In the genomic region with DNA sequence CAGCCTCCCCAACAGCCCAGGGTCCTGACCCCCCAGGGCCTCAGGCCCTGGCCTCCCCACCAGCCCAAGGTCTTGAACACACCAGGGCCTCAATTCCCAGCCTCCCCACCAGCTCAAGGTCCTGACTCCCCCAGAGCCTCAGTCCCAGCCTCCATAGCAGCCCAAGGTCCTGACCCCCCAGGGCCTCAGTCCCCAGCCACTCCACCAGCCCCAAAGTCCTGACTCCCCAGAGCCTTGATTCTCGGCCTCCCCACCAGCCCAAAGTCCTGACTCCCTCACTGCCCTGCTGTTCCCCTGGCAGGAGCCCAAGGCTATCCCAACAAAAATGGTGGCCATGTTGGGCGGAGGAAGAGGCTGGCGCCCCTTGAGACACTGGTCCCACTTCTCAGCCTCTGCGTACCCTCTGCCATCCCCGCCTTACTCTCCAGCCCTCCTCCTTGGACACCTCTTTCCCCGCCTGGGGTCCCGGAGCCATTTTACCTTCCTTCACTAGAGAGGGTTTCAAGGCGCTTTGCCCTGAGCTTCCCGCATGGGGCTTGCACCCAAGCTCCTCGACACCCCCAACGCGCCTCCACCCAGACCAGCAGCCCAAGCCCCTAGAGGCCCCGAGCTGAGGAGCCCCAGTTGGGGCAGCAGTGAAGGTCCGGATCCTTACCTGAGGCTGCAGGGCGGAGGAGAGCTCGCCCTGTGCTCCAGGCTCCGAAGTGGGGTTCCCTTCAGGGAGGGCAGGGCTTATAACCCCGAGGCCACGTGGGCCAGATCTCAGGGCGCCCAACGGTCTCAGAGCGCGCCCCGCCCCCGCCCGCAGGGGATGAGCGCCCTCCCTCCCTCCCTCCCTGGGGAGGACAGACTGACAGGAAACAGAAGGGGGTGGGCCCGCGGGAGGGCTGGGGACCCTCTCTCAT, we compare ENCODE assay signal across 8 cellular contexts. TPM values are rescaled to one million over a fixed set of nuclear protein-coding genes. Genes with fewer than 3 reads are reported as not detected.
DNase-seq lines count a peak whose midpoint lies in the region; ATAC-seq and TF ChIP-seq lines count a peak whose summit lies in the region.

No MANE protein-coding gene starts in this region.

- peak overlapping the region; percentile 58 for H3K56ac ChIP-seq in mesendoderm (ENCODE audit: low read length)

- no peak overlapping the region for H3K4me2 ChIP-seq in mesendoderm (ENCODE audit: low read length)

- H3K4me3 ChIP-seq in mesendoderm (ENCODE audit: low read length): no peak overlapping the region

- ATAC-seq in GM21423 (IDR thresholded peaks at IDR 0.05; ENCODE audit: unreplicated experiment): peak; percentile 11
- ATAC-seq in GM18873 (IDR thresholded peaks at IDR 0.05; ENCODE audit: low FRiP score, unreplicated experiment): no peak

- H3K36me3 ChIP-seq in mesendoderm (ENCODE audit: control insufficient read depth, insufficient read depth, low read length): no peaks in the 10 kb centered on the region

- peak; percentile 97 for TF ChIP-seq POLR2A in Raji (IDR thresholded peaks at IDR 0.05; ENCODE audit: insufficient read depth, low read depth, low read length)

- no peak overlapping the region for H4K8ac ChIP-seq in mesendoderm (ENCODE audit: low read depth, low read length)

- peak overlapping the region; percentile 6 for H3K18ac ChIP-seq in mesendoderm (ENCODE audit: low read length)

- H2BK120ac ChIP-seq in mesendoderm (ENCODE audit: low read depth, low read length): no peak overlapping the region

- H3K79me2 ChIP-seq in mesendoderm (ENCODE audit: control insufficient read depth, insufficient read depth, low read length): no peaks in the 10 kb centered on the region

- DNase-seq in activated naive CD4-positive, alpha-beta T cell treated with Interleukin-2 at 50 U/mL for 16 hours: peak; percentile 91
- no peak for DNase-seq in mesendoderm
- peak; percentile 92 to 94 for DNase-seq in stimulated activated CD8-positive, alpha-beta memory T cell treated with anti-CD3 and anti-CD28 coated beads, Interleukin-7, amount 100 ng/mL, for 4 hours (ENCODE audit: low read depth in 2 of 2)
- no peak for DNase-seq in DMS53 (lab: John Stamatoyannopoulos, UW)
- no peak for DNase-seq in NCI-H1694 treated with DMSO at 0.1 percent for 48 hours (lab: John Stamatoyannopoulos, UW)

- no peak overlapping the region for H3K27ac ChIP-seq in mesendoderm (ENCODE audit: low read depth, low read length)

- peaks cover 6% of the 10 kb centered on the region for H3K4me1 ChIP-seq in mesendoderm (ENCODE audit: control insufficient read depth, low read depth, low read length)

- H2AK5ac ChIP-seq in mesendoderm (ENCODE audit: low read length): peak overlapping the region; percentile 59

- no peak overlapping the region for H3K23ac ChIP-seq in mesendoderm (ENCODE audit: low read length)

- no peaks in the 10 kb centered on the region for H3K79me1 ChIP-seq in mesendoderm (ENCODE audit: low read length)

- H3K4ac ChIP-seq in mesendoderm (ENCODE audit: low read depth, low read length): peak overlapping the region; percentile 25

- H3K27me3 ChIP-seq in mesendoderm (ENCODE audit: insufficient read depth, low read length, poor library complexity): no peaks in the 10 kb centered on the region

- no CpG with 5 or more reads among the region's 29 CpGs for WGBS in mesendoderm (ENCODE audit: extremely low coverage, insufficient coverage, low lambda C conversion rate)

- no peak overlapping the region for H4K5ac ChIP-seq in mesendoderm (ENCODE audit: low read length)

- H2BK15ac ChIP-seq in mesendoderm (replicated peaks; ENCODE audit: low read depth): no peak overlapping the region

- no peak overlapping the region for H3K9ac ChIP-seq in mesendoderm (ENCODE audit: low read length)

- H2BK5ac ChIP-seq in mesendoderm (ENCODE audit: low read length): peak overlapping the region; percentile 52

RNA-seq across cellular contexts. Expression of a gene that starts 3.5 kb away (rescaled TPM):
- polyA plus RNA-seq in mesendoderm (2013, experiment 1 of 2): 0.93 TPM
- 0.78 TPM for polyA plus RNA-seq in mesendoderm (2013, experiment 2 of 2)

RNA-seq across cellular contexts. Expression of a gene that starts 19.9 kb away (rescaled TPM):
- polyA plus RNA-seq in mesendoderm (2013, experiment 1 of 2): 97.5 TPM
- polyA plus RNA-seq in mesendoderm (2013, experiment 2 of 2): 99.4 TPM

RNA-seq across cellular contexts. Expression of a gene that starts 51.3 kb away (rescaled TPM):
- polyA plus RNA-seq in mesendoderm (2013, experiment 1 of 2): 0.03 TPM
- polyA plus RNA-seq in mesendoderm (2013, experiment 2 of 2): 0.08 TPM

Comparison
In these comparisons a context has a peak if more than half of its experiments do, and no peak if none do; other contexts are left out.
1. DNase-seq: peak in activated naive CD4-positive, alpha-beta T cell treated with Interleukin-2 at 50 U/mL for 16 hours (single experiment) and stimulated activated CD8-positive, alpha-beta memory T cell treated with anti-CD3 and anti-CD28 coated beads, Interleukin-7, amount 100 ng/mL, for 4 hours (2 of 2); none in mesendoderm (single experiment), DMS53 (single experiment) and NCI-H1694 treated with DMSO at 0.1 percent for 48 hours (single experiment).